In genomic region chr1:54404263-54404662, GRCh38 we compare ENCODE assay signal across 8 cellular contexts. TPM values are rescaled to one million over a fixed set of nuclear protein-coding genes. Genes with fewer than 3 reads are reported as not detected.
DNase-seq lines count a peak whose midpoint lies in the region; ATAC-seq and TF ChIP-seq lines count a peak whose summit lies in the region.

No MANE protein-coding gene starts in this region.

- H3K4me2 ChIP-seq in BLaER1, result peak overlapping the region; percentile 99
- peak overlapping the region; percentile 87 for H3K4me2 ChIP-seq in neural progenitor cell

- no peak for ATAC-seq in HG03432 (IDR thresholded peaks at IDR 0.05; ENCODE audit: unreplicated experiment)

- peaks cover 59% of the 10 kb centered on the region for H4K20me1 ChIP-seq in BLaER1
- H4K20me1 ChIP-seq in neural progenitor cell (ENCODE audit: low read depth), result peaks cover 63% of the 10 kb centered on the region

- no peaks in the 10 kb centered on the region for H3K9me3 ChIP-seq in BLaER1
- H3K9me3 ChIP-seq in effector memory CD4-positive, alpha-beta T cell (ENCODE audit: control insufficient read depth, low read length), result no peaks in the 10 kb centered on the region
- no peaks in the 10 kb centered on the region for H3K9me3 ChIP-seq in neural progenitor cell (ENCODE audit: low read depth)

- peaks cover 8% of the 10 kb centered on the region for H3K27me3 Mint-ChIP-seq in neural progenitor cell (ENCODE audit: insufficient read depth, low read depth)

- H3K79me2 ChIP-seq in neural progenitor cell (ENCODE audit: low read depth), result peaks cover 64% of the 10 kb centered on the region

- peak overlapping the region; percentile 86 for H3K4me3 ChIP-seq in BLaER1
- peak overlapping the region; percentile 32 for H3K4me3 ChIP-seq in NB4 (ENCODE audit: low read depth, low read length)
- peak overlapping the region; percentile 77 for H3K4me3 ChIP-seq in effector memory CD4-positive, alpha-beta T cell (ENCODE audit: insufficient read depth, low read depth, low read length, poor library complexity, severe bottlenecking)
- peak overlapping the region; percentile 97 for H3K4me3 ChIP-seq in neural progenitor cell

- H3F3A ChIP-seq in neural progenitor cell (ENCODE audit: low read depth), result peaks cover 22% of the 10 kb centered on the region

- H3K36me3 ChIP-seq in BLaER1 (peaks cover 42% of the 10 kb centered on the region), neural progenitor cell (peaks cover 9% of the 10 kb centered on the region)
- H3K36me3 ChIP-seq in effector memory CD4-positive, alpha-beta T cell (ENCODE audit: control insufficient read depth, insufficient read depth, low read length), result peaks cover 14% of the 10 kb centered on the region

- H3K27ac Mint-ChIP-seq in neural progenitor cell, result peak overlapping the region; percentile 67

- DNase-seq in NB4 (ENCODE audit: low read depth), result no peak
- DNase-seq in effector memory CD4-positive, alpha-beta T cell, result no peak
- DNase-seq in neural progenitor cell (ENCODE audit: low spot score), result no peak
- DNase-seq in amniotic stem cell (lab: John Stamatoyannopoulos, UW), result no peak
- DNase-seq in AG20443 (ENCODE audit: low spot score), result no peak
- no peak for DNase-seq in HK-2 (ENCODE audit: unreplicated experiment)

- peak overlapping the region; percentile 84 for H3K9ac ChIP-seq in BLaER1
- no peak overlapping the region for H3K9ac ChIP-seq in neural progenitor cell

- H3K9me3 Mint-ChIP-seq in neural progenitor cell, result no peaks in the 10 kb centered on the region

- H3K27ac ChIP-seq in BLaER1 (peak overlapping the region; percentile 79), neural progenitor cell (no peak overlapping the region)
- H3K27ac ChIP-seq in effector memory CD4-positive, alpha-beta T cell (ENCODE audit: insufficient read depth, low read length, poor library complexity, severe bottlenecking), result no peak overlapping the region

- H2AFZ ChIP-seq in neural progenitor cell (replicated peaks), result no peak overlapping the region

- H3K4me1 ChIP-seq in BLaER1 (peaks cover 58% of the 10 kb centered on the region), neural progenitor cell (peaks cover 38% of the 10 kb centered on the region)
- H3K4me1 ChIP-seq in effector memory CD4-positive, alpha-beta T cell (ENCODE audit: control insufficient read depth, insufficient read depth, low read length, poor library complexity, severe bottlenecking), result peaks cover 38% of the 10 kb centered on the region

- H3K4me3 Mint-ChIP-seq in neural progenitor cell, result peak overlapping the region; percentile 90

- peaks cover 45% of the 10 kb centered on the region for H3K36me3 Mint-ChIP-seq in neural progenitor cell

- no peak for TF ChIP-seq POLR2A in NB4 (IDR thresholded peaks at IDR 0.05; ENCODE audit: extremely low read depth, insufficient read length)

- no peaks in the 10 kb centered on the region for H3K27me3 ChIP-seq in BLaER1
- no peaks in the 10 kb centered on the region for H3K27me3 ChIP-seq in effector memory CD4-positive, alpha-beta T cell (replicated peaks; ENCODE audit: control insufficient read depth, insufficient read depth, low read length, poor library complexity, severe bottlenecking)
- no peaks in the 10 kb centered on the region for H3K27me3 ChIP-seq in neural progenitor cell

- H3K4me1 Mint-ChIP-seq in neural progenitor cell, result peaks cover 56% of the 10 kb centered on the region

- no peak for TF ChIP-seq CTCF in NB4 (IDR thresholded peaks at IDR 0.05; ENCODE audit: low read depth, low read length)
- no peak for TF ChIP-seq CTCF in neural progenitor cell (IDR thresholded peaks at IDR 0.05)

RNA-seq across cellular contexts. Expression of gene SSBP3, which starts 1.9 kb away (rescaled TPM):
- total RNA-seq in neural progenitor cell (ENCODE audit: low replicate concordance), result 53.0 and 86.1 TPM in 2 replicates

Comparison
In these comparisons a context has a peak if more than half of its experiments do, and no peak if none do; other contexts are left out.
1. H3K4me3 ChIP-seq: peak in every context shown above with its lines; median percentile 97 in neural progenitor cell; 86 in BLaER1; 77 in effector memory CD4-positive, alpha-beta T cell; 32 in NB4.